8 cellular contexts compared by ENCODE assay signal in the genomic region with DNA sequence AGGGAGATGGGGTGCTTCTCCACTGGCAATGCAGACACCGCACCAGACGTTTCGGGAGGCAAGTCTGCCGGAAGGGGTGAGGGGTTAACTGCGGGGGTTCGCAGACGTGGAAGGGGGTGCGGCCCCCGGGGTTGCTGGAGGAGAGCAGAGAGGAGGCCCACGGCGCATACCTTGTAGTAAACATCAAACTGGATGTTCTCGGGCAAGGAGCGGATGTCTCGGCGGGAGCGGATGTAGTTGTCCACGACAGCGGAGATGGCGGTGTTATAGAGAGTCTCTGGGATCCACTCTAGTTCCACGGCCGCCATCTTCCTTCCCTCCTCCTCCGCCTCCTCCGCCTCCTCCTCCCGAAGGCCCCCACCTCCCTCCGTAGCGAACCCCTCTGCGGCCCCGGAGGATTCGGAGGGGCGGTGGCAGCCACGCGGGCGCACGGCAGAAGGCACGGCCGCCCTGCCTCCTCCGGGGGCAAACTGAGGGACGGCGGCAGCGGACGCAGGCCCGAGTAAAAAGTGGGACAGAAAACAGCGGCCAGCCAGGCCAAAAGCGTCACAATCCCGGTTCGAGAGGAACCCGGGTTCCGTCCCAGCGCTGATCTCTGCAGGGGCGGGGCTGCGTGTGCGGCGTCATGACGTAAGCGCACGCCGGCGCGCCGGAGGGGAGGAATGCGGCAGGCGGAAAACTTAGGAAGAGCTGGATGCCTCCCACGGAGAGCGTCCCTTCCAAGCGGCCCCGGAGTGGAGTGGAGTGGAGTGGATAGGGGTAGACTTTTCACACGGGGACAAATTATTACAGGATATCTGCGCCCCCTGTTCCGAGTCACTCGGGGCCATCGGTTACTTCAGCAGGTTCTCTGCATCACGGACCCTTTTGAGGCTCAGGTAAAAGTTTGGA. TPM values are rescaled to one million over a fixed set of nuclear protein-coding genes. Genes with fewer than 3 reads are reported as not detected.
DNase-seq lines count a peak whose midpoint lies in the region; ATAC-seq and TF ChIP-seq lines count a peak whose summit lies in the region.

APPBP2 (minus strand) TSS at position 619 of the 891 bp plus-strand sequence; CDS start at position 308, 311 bp downstream.

- no peaks in the 10 kb centered on the region for H3K9me3 Mint-ChIP-seq in activated naive CD4-positive, alpha-beta T cell treated with anti-CD3 and anti-CD28 coated beads, Interleukin-2, amount 50 U/mL, for 72 hours

- peak within 1 kb of the TSS; percentile 83 for H2AFZ ChIP-seq in osteoblast (ENCODE audit: low read length)

- WGBS in testis, 2 donors, result 0 to 1% methylated on average over 57 to 72 of the region's 72 CpGs

- H3K36me3 Mint-ChIP-seq in activated naive CD4-positive, alpha-beta T cell treated with anti-CD3 and anti-CD28 coated beads, Interleukin-2, amount 50 U/mL, for 72 hours, result peaks cover 15 to 19% of the 10 kb centered on the region in 2 donors

- no peaks in the 10 kb centered on the region for H3K27me3 ChIP-seq in osteoblast (ENCODE audit: insufficient read depth, low read length)
- H3K27me3 ChIP-seq in testis, result no peaks in the 10 kb centered on the region

- H3K4me3 ChIP-seq in osteoblast (ENCODE audit: insufficient read depth, low read length) (peak within 1 kb of the TSS; percentile 87), testis (peak within 1 kb of the TSS; percentile 87 to 99)

- TF ChIP-seq CTCF in osteoblast (IDR thresholded peaks at IDR 0.05; ENCODE audit: extremely low read depth, low read depth, low read length) (no peak), testis (IDR thresholded peaks at IDR 0.05) (no peak)

- peak; percentile 92 to 93 for ATAC-seq in activated naive CD4-positive, alpha-beta T cell treated with anti-CD3 and anti-CD28 coated beads, Interleukin-2, amount 50 U/mL, for 72 hours

- TF ChIP-seq POLR2A in testis (IDR thresholded peaks at IDR 0.05), result peak; percentile 85

- peak within 1 kb of the TSS; percentile 89 for H3K4me2 ChIP-seq in osteoblast (ENCODE audit: insufficient read depth, low read length)

- H3K27ac Mint-ChIP-seq in activated naive CD4-positive, alpha-beta T cell treated with anti-CD3 and anti-CD28 coated beads, Interleukin-2, amount 50 U/mL, for 72 hours, result peak within 1 kb of the TSS; percentile 96 to 99

- H3K9me3 ChIP-seq in osteoblast (ENCODE audit: low read depth, low read length), result no peaks in the 10 kb centered on the region
- H3K9me3 ChIP-seq in testis, result no peaks in the 10 kb centered on the region

- H3K79me2 ChIP-seq in osteoblast (ENCODE audit: insufficient read depth, low read length), result peaks cover 60% of the 10 kb centered on the region

- H3K36me3 ChIP-seq in osteoblast (ENCODE audit: insufficient read depth, low read length) (no peaks in the 10 kb centered on the region), testis (ENCODE audit: low read depth, missing control alignments) (no peaks in the 10 kb centered on the region)

- peak within 1 kb of the TSS; percentile 92 for H3K27ac ChIP-seq in osteoblast (ENCODE audit: low read depth, low read length)
- peak within 1 kb of the TSS; percentile 99 to 100 for H3K27ac ChIP-seq in testis

- H3K4me1 ChIP-seq in osteoblast (ENCODE audit: insufficient read depth, low read length) (peaks cover 14% of the 10 kb centered on the region), testis (peaks cover 22% of the 10 kb centered on the region)

- peaks cover 41% of the 10 kb centered on the region for H4K20me1 ChIP-seq in osteoblast (ENCODE audit: insufficient read depth, low read length)

- intact Hi-C loops in testis (cut with DNase I; ENCODE audit: low total_unique reads), result no loop called here

- peak; percentile 68 for DNase-seq in GM04504 (ENCODE audit: low read depth)
- peak; percentile 91 for DNase-seq in HEK293T (ENCODE audit: extremely low spot score)
- peak; percentile 62 for DNase-seq in MV-4-11 (lab: John Stamatoyannopoulos, UW)
- DNase-seq in SKM-1 (lab: John Stamatoyannopoulos, UW; ENCODE audit: unreplicated experiment), result peak; percentile 70
- DNase-seq in activated naive CD4-positive, alpha-beta T cell treated with anti-CD3 and anti-CD28 coated beads, Interleukin-2, amount 50 U/mL, for 72 hours (ENCODE audit: low spot score in 2 of 2), result peak; percentile 68 to 80
- DNase-seq in glomerular endothelial cell (ENCODE audit: extremely low read depth, low read depth, low spot score), result no peak
- peak; percentile 91 for DNase-seq in osteoblast (ENCODE audit: insufficient read length, low spot score, missing footprints)
- peak; percentile 92 for DNase-seq in testis

- POLR2A ChIA-PET in HEK293T (lab: Yijun Ruan, JAX), result interaction anchor here (0.5 to 3.4 kb wide), 22 partner anchors 8 to 112 kb away, joined by 3 to 17 read pairs (median 4); partner anchors contain the start of gene PPM1D

- CTCF ChIA-PET in HEK293T (lab: Yijun Ruan, JAX), result interaction anchor here (0.8 to 1.8 kb wide), 3 partner anchors 44 to 115 kb away, joined by 4 to 8 read pairs (median 4); no protein-coding TSS in a partner anchor

TF ChIP-seq in HEK293T, 16 proteins besides CTCF, POLR2A, EP300 and RAD21:
- no peak for TF ChIP-seq SUZ12 (IDR thresholded peaks at IDR 0.05)
- no peak for TF ChIP-seq BHLHE40 (IDR thresholded peaks at IDR 0.05; ENCODE audit: borderline replicate concordance)
- no peak for TF ChIP-seq CTBP1 (IDR thresholded peaks at IDR 0.05; ENCODE audit: borderline replicate concordance)
- no peak for TF ChIP-seq PKNOX1 (IDR thresholded peaks at IDR 0.05)
- no peak for TF ChIP-seq ELF4 (IDR thresholded peaks at IDR 0.05)
- no peak for TF ChIP-seq FOXM1 (IDR thresholded peaks at IDR 0.05; ENCODE audit: borderline replicate concordance)
- TF ChIP-seq HDGF (IDR thresholded peaks at IDR 0.05; ENCODE audit: borderline replicate concordance), result peak; percentile 63; the same call in 1 of the 2 replicates
- peak; percentile 76 for TF ChIP-seq L3MBTL2 (conservative IDR thresholded peaks at IDR 0.05)
- TF ChIP-seq ARNT (IDR thresholded peaks at IDR 0.05), result no peak
- TF ChIP-seq FOXA1 (IDR thresholded peaks at IDR 0.05), result no peak
- no peak for TF ChIP-seq SP1 (IDR thresholded peaks at IDR 0.05)
- no peak for TF ChIP-seq FOXK2 (IDR thresholded peaks at IDR 0.05)
- peak; percentile 3; the same call in 1 of the 2 replicates for TF ChIP-seq TARDBP (IDR thresholded peaks at IDR 0.05)
- no peak for TF ChIP-seq NFRKB (IDR thresholded peaks at IDR 0.05)
- TF ChIP-seq ZNF384 (IDR thresholded peaks at IDR 0.05), result no peak
- TF ChIP-seq LEF1 (IDR thresholded peaks at IDR 0.05; ENCODE audit: borderline replicate concordance), result no peak; the same call in 1 of the 2 replicates

RNA-seq across cellular contexts. Expression of gene APPBP2, which starts in this region (rescaled TPM):
- 10 to 100 TPM; 24.5 to 28.8 TPM for total RNA-seq in activated naive CD4-positive, alpha-beta T cell treated with anti-CD3 and anti-CD28 coated beads, Interleukin-2, amount 50 U/mL, for 72 hours
- total RNA-seq in glomerular endothelial cell (25.4 and 27.8 TPM in 2 replicates), osteoblast (49.2 and 49.9 TPM in 2 replicates), testis (10 to 100 TPM; 58.2 to 58.9 TPM)
- polyA plus RNA-seq in testis (ENCODE audit: insufficient read depth, low read depth, low replicate concordance), result 98.4 TPM
